11 cellular contexts compared by ENCODE assay signal in the genomic region with DNA sequence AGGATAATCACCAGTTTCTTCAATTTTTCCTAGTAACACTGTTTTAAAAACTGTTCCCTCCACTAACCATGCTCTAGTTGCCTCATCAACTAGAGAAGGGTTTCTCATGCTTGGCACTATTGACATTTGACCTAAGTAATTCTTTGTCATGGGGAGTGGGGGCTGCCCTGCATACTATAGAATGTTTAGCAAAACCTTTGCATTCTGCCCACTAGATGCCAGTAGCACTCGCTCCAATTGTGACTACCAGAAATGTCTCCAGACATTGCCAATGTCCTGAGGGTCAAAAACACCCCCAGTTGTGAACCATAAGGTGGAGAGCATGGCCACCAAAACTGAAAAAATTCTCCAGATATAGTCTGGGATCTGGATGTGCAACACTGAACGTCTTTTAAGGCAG. TPM values are rescaled to one million over a fixed set of nuclear protein-coding genes. Genes with fewer than 3 reads are reported as not detected.
A peak's percentile ranks its signal among the peaks of the same experiment; 100 is the strongest.
DNase-seq lines count a peak whose midpoint lies in the region; ATAC-seq and TF ChIP-seq lines count a peak whose summit lies in the region.
"Had no signal": no experiment of that assay in that cellular context is flagged by ENCODE, and none has a peak within 500 bp of the region (broad histone marks: within the 10 kb centered on the region; RNA-seq: fewer than 3 reads in every experiment).

No MANE protein-coding gene starts in this region.

- DNase-seq in activated CD4-positive, alpha-beta T cell treated with anti-CD3 and anti-CD28 coated beads, Interleukin-2, amount 10 ng/mL, durations not matched to agents 24 days and 14 days, result peak; percentile 60
- no peak for DNase-seq in activated CD4-positive, alpha-beta T cell treated with anti-CD3 and anti-CD28 coated beads for 4 hours
- no peak for DNase-seq in astrocyte of the spinal cord (ENCODE audit: low read depth, low spot score)
- no peak for DNase-seq in KBM-7
- DNase-seq in NCI-H2107 treated with DMSO at 0.1 percent for 48 hours (lab: John Stamatoyannopoulos, UW; ENCODE audit: unreplicated experiment), result no peak
- DNase-seq: activated CD4-positive, alpha-beta T cell treated with anti-CD3 and anti-CD28 coated beads for 48 hours; NCI-H1092; posterior cingulate gyrus had no signal

- peaks cover 21% of the 10 kb centered on the region for H3K27me3 Mint-ChIP-seq in activated CD4-positive, alpha-beta T cell treated with anti-CD3 and anti-CD28 coated beads, Interleukin-2, amount 10 ng/mL, durations not matched to agents 24 days and 14 days

- no peak for ATAC-seq in GM19397 (IDR thresholded peaks at IDR 0.05; ENCODE audit: unreplicated experiment)

- no peaks in the 10 kb centered on the region for H3K79me2 ChIP-seq in neural cell (replicated peaks; ENCODE audit: insufficient read depth, low read length)

- no peaks in the 10 kb centered on the region for H3K9me3 Mint-ChIP-seq in activated CD4-positive, alpha-beta T cell treated with anti-CD3 and anti-CD28 coated beads, Interleukin-2, amount 10 ng/mL, durations not matched to agents 24 days and 14 days

- H3K36me3 Mint-ChIP-seq in activated CD4-positive, alpha-beta T cell treated with anti-CD3 and anti-CD28 coated beads, Interleukin-2, amount 10 ng/mL, durations not matched to agents 24 days and 14 days (ENCODE audit: low read depth), result no peaks in the 10 kb centered on the region

- in situ Hi-C loops in astrocyte of the spinal cord (cut with HindIII; ENCODE audit: low sequenced_read_pairs) (no loop called here), KBM-7 (cut with MboI; ENCODE audit: low pct_unique_long_range_greater_than_20kb, low sequenced_read_pairs) (no loop called here)

- peak overlapping the region; percentile 42 for H3K27ac ChIP-seq in neural cell (ENCODE audit: low read length)

- H3K27ac Mint-ChIP-seq in activated CD4-positive, alpha-beta T cell treated with anti-CD3 and anti-CD28 coated beads, Interleukin-2, amount 10 ng/mL, durations not matched to agents 24 days and 14 days, result no peak overlapping the region

- H3F3A ChIP-seq in neural cell (ENCODE audit: insufficient read depth, low read length, poor library complexity, severe bottlenecking), result no peaks in the 10 kb centered on the region

- H2AFZ ChIP-seq in neural cell (ENCODE audit: low read depth, low read length), result no peak overlapping the region

- intact Hi-C loops in activated CD4-positive, alpha-beta T cell treated with anti-CD3 and anti-CD28 coated beads, Interleukin-2, amount 10 ng/mL, durations not matched to agents 24 days and 14 days (cut with micrococcal nuclease), result loop anchor here (2.0 kb wide), 1 partner anchor 95 kb away; no protein-coding TSS in a partner anchor

- TF ChIP-seq EP300 in Ishikawa (IDR thresholded peaks at IDR 0.05; ENCODE audit: borderline replicate concordance), result no peak
- TF ChIP-seq EP300 in neural cell (conservative IDR thresholded peaks at IDR 0.05; ENCODE audit: poor library complexity, severe bottlenecking), result no peak

- no peak overlapping the region for H3K9ac ChIP-seq in neural cell (ENCODE audit: low read length)

- no peaks in the 10 kb centered on the region for H3K9me3 ChIP-seq in neural cell (ENCODE audit: low read length)

- no peak overlapping the region for H3K4me3 ChIP-seq in astrocyte of the spinal cord (ENCODE audit: low read depth, low read length)
- H3K4me3 ChIP-seq in neural cell (ENCODE audit: low read length), result no peak overlapping the region

- H3K4me1 Mint-ChIP-seq in activated CD4-positive, alpha-beta T cell treated with anti-CD3 and anti-CD28 coated beads, Interleukin-2, amount 10 ng/mL, durations not matched to agents 24 days and 14 days, result no peaks in the 10 kb centered on the region

- TF ChIP-seq CTCF in astrocyte of the spinal cord (IDR thresholded peaks at IDR 0.05; ENCODE audit: low read depth, low read length) (peak; percentile 38), neural cell (IDR thresholded peaks at IDR 0.05; ENCODE audit: poor library complexity, severe bottlenecking) (peak; percentile 32)

- no peak overlapping the region for H3K4me3 Mint-ChIP-seq in activated CD4-positive, alpha-beta T cell treated with anti-CD3 and anti-CD28 coated beads, Interleukin-2, amount 10 ng/mL, durations not matched to agents 24 days and 14 days

- H3K27me3 ChIP-seq in neural cell (ENCODE audit: insufficient read depth, low read depth, low read length), result no peaks in the 10 kb centered on the region

- no peak overlapping the region for H3K4me2 ChIP-seq in neural cell (ENCODE audit: low read length)

- no peaks in the 10 kb centered on the region for H4K20me1 ChIP-seq in neural cell (ENCODE audit: insufficient read depth)

- TF ChIP-seq RAD21 in Ishikawa (IDR thresholded peaks at IDR 0.05; ENCODE audit: low read depth), result peak; percentile 42; the same call in 1 of the 2 replicates
- no peak for TF ChIP-seq RAD21 in neural cell (conservative IDR thresholded peaks at IDR 0.05)

- no peaks in the 10 kb centered on the region for H3K36me3 ChIP-seq in neural cell (ENCODE audit: insufficient read depth, low read length)

- no peaks in the 10 kb centered on the region for H3K9me2 ChIP-seq in neural cell (ENCODE audit: insufficient read depth, low read length)

TF ChIP-seq in Ishikawa, 13 proteins besides CTCF, POLR2A, EP300 and RAD21 (continues in another document):
- no peak for TF ChIP-seq NFIC (IDR thresholded peaks at IDR 0.05)
- TF ChIP-seq, protein P1, sequence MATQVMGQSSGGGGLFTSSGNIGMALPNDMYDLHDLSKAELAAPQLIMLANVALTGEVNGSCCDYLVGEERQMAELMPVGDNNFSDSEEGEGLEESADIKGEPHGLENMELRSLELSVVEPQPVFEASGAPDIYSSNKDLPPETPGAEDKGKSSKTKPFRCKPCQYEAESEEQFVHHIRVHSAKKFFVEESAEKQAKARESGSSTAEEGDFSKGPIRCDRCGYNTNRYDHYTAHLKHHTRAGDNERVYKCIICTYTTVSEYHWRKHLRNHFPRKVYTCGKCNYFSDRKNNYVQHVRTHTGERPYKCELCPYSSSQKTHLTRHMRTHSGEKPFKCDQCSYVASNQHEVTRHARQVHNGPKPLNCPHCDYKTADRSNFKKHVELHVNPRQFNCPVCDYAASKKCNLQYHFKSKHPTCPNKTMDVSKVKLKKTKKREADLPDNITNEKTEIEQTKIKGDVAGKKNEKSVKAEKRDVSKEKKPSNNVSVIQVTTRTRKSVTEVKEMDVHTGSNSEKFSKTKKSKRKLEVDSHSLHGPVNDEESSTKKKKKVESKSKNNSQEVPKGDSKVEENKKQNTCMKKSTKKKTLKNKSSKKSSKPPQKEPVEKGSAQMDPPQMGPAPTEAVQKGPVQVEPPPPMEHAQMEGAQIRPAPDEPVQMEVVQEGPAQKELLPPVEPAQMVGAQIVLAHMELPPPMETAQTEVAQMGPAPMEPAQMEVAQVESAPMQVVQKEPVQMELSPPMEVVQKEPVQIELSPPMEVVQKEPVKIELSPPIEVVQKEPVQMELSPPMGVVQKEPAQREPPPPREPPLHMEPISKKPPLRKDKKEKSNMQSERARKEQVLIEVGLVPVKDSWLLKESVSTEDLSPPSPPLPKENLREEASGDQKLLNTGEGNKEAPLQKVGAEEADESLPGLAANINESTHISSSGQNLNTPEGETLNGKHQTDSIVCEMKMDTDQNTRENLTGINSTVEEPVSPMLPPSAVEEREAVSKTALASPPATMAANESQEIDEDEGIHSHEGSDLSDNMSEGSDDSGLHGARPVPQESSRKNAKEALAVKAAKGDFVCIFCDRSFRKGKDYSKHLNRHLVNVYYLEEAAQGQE (IDR thresholded peaks at IDR 0.05; ENCODE audit: low read depth), result no peak
- no peak for TF ChIP-seq TCF12 (IDR thresholded peaks at IDR 0.05; ENCODE audit: low read depth)
- TF ChIP-seq EGR1 (IDR thresholded peaks at IDR 0.05), result no peak

TF ChIP-seq in neural cell, 6 proteins besides CTCF, POLR2A, EP300 and RAD21:
- TF ChIP-seq SMC3 (conservative IDR thresholded peaks at IDR 0.05; ENCODE audit: poor library complexity) (no peak), POLR2AphosphoS5 (IDR thresholded peaks at IDR 0.05) (no peak), MXI1 (conservative IDR thresholded peaks at IDR 0.05; ENCODE audit: poor library complexity, severe bottlenecking) (no peak), TAF1 (IDR thresholded peaks at IDR 0.05; ENCODE audit: low read depth) (no peak), EZH2 (IDR thresholded peaks at IDR 0.05; ENCODE audit: borderline replicate concordance, insufficient read depth, low read length, poor library complexity, severe bottlenecking) (no peak)
- TF ChIP-seq, protein P1 (IDR thresholded peaks at IDR 0.05; ENCODE audit: borderline replicate concordance), result no peak

RNA-seq across cellular contexts. Expression of a gene that starts 27.6 kb away (rescaled TPM):
- 22.2 and 22.4 TPM in 2 replicates for total RNA-seq in activated CD4-positive, alpha-beta T cell treated with anti-CD3 and anti-CD28 coated beads, Interleukin-2, amount 10 ng/mL, durations not matched to agents 24 days and 14 days
- polyA plus RNA-seq in neural cell, result 15.3 and 17.1 TPM in 2 replicates
- 14.1 and 16.6 TPM in 2 replicates for polyA minus RNA-seq in neural cell
